ENCODE assay signal across 8 cellular contexts in genomic region chr20:46089338-46090094, GRCh38. TPM values are rescaled to one million over a fixed set of nuclear protein-coding genes. Genes with fewer than 3 reads are reported as not detected.
A peak's percentile ranks its signal among the peaks of the same experiment; 100 is the strongest.
DNase-seq lines count a peak whose midpoint lies in the region; ATAC-seq and TF ChIP-seq lines count a peak whose summit lies in the region.

Gene NCOA5 (minus strand): TSS chr20:46089962. CDS start chr20:46079424, 10,538 bp downstream.

- H3K9me3 ChIP-seq in mucosa of rectum (ENCODE audit: control insufficient read depth in 2 of 2, low read length in 2 of 2), result no peaks in the 10 kb centered on the region

- TF ChIP-seq CTCF in epithelial cell of proximal tubule (conservative IDR thresholded peaks at IDR 0.05; ENCODE audit: low read depth, low read length), result peak; percentile 23

- peak within 1 kb of the TSS; percentile 86 to 98 for H3K9ac ChIP-seq in mucosa of rectum (ENCODE audit: low read depth in 1 of 2, low read length in 2 of 2)

- H3K4me1 ChIP-seq in mucosa of rectum (ENCODE audit: control insufficient read depth in 2 of 2, insufficient read depth in 2 of 2, low read length in 2 of 2), result peaks cover 34 to 38% of the 10 kb centered on the region in 2 donors

- no peaks in the 10 kb centered on the region for H3K36me3 ChIP-seq in mucosa of rectum (ENCODE audit: control insufficient read depth in 2 of 2, insufficient read depth in 2 of 2, low read length in 2 of 2)

- no peaks in the 10 kb centered on the region for H3K27me3 ChIP-seq in mucosa of rectum (ENCODE audit: control insufficient read depth in 2 of 2, insufficient read depth in 2 of 2, low read length in 2 of 2)

- TF ChIP-seq RAD21 in Ishikawa (IDR thresholded peaks at IDR 0.05; ENCODE audit: low read depth), result peak; percentile 21; the same call in 1 of the 2 replicates

- ATAC-seq in GM21576 (IDR thresholded peaks at IDR 0.05; ENCODE audit: unreplicated experiment), result peak; percentile 81

- H3K4me3 ChIP-seq in epithelial cell of proximal tubule (ENCODE audit: low read depth, low read length) (peak within 1 kb of the TSS; percentile 91), mucosa of rectum (ENCODE audit: low read length in 2 of 2) (peak within 1 kb of the TSS; percentile 83 to 91)

- peak; percentile 94 for DNase-seq in DMS153 (lab: John Stamatoyannopoulos, UW)
- DNase-seq in OCI-M2 (lab: John Stamatoyannopoulos, UW; ENCODE audit: unreplicated experiment), result peak; percentile 88
- DNase-seq in activated T-cell treated with anti-CD3 and anti-CD28 coated beads for 48 hours (ENCODE audit: low read depth), result peak; percentile 93
- peak; percentile 44 for DNase-seq in epithelial cell of proximal tubule (ENCODE audit: low read depth)
- peak; percentile 93 for DNase-seq in stimulated activated CD8-positive, alpha-beta memory T cell treated with anti-CD3 and anti-CD28 coated beads, Interleukin-4, amount 100 ng/mL, for 48 hours

- peak within 1 kb of the TSS; percentile 98 to 99 for H3K27ac ChIP-seq in mucosa of rectum (ENCODE audit: low read depth in 2 of 2, low read length in 2 of 2)

- TF ChIP-seq EP300 in Ishikawa (IDR thresholded peaks at IDR 0.05; ENCODE audit: borderline replicate concordance), result no peak

TF ChIP-seq in Ishikawa, 13 proteins besides CTCF, POLR2A, EP300 and RAD21:
- TF ChIP-seq ZBTB7A (IDR thresholded peaks at IDR 0.05; ENCODE audit: low read depth) (no peak), NFIC (IDR thresholded peaks at IDR 0.05) (no peak; the same call in 1 of the 2 replicates), TEAD4 (IDR thresholded peaks at IDR 0.05) (no peak), TAF1 (IDR thresholded peaks at IDR 0.05; ENCODE audit: low read depth) (peak; percentile 91), TCF12 (IDR thresholded peaks at IDR 0.05; ENCODE audit: low read depth) (no peak), EGR1 (IDR thresholded peaks at IDR 0.05) (peak; percentile 35; the same call in 1 of the 2 replicates), REST (IDR thresholded peaks at IDR 0.05; ENCODE audit: low read depth) (0 out of 2 replicates have a peak, but pooled peaks have one; percentile 7), FOXM1 (IDR thresholded peaks at IDR 0.05; ENCODE audit: borderline replicate concordance, low read depth) (no peak), YY1 (IDR thresholded peaks at IDR 0.05; ENCODE audit: low read depth) (peak; percentile 96), CEBPB (IDR thresholded peaks at IDR 0.05) (no peak; the same call in 1 of the 2 replicates), CREB1 (IDR thresholded peaks at IDR 0.05; ENCODE audit: low read depth) (no peak)
- TF ChIP-seq, protein P1, sequence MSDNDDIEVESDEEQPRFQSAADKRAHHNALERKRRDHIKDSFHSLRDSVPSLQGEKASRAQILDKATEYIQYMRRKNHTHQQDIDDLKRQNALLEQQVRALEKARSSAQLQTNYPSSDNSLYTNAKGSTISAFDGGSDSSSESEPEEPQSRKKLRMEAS (IDR thresholded peaks at IDR 0.05), result peak; percentile 92
- TF ChIP-seq, protein P2, sequence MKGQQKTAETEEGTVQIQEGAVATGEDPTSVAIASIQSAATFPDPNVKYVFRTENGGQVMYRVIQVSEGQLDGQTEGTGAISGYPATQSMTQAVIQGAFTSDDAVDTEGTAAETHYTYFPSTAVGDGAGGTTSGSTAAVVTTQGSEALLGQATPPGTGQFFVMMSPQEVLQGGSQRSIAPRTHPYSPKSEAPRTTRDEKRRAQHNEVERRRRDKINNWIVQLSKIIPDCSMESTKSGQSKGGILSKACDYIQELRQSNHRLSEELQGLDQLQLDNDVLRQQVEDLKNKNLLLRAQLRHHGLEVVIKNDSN (IDR thresholded peaks at IDR 0.05), result peak; percentile 34

RNA-seq across cellular contexts. Expression of gene NCOA5, which starts in this region (rescaled TPM):
- 20.9 and 32.5 TPM in 2 replicates for total RNA-seq in epithelial cell of proximal tubule

Comparison
In these comparisons a context has a peak if more than half of its experiments do, and no peak if none do; other contexts are left out.
1. Peak in every context shown above with its lines: DNase-seq, ATAC-seq, H3K4me3 ChIP-seq and H3K27ac ChIP-seq.
2. DNase-seq: peak in every context shown above with its lines; median percentile 94 in DMS153; 93 in activated T-cell treated with anti-CD3 and anti-CD28 coated beads for 48 hours; 93 in stimulated activated CD8-positive, alpha-beta memory T cell treated with anti-CD3 and anti-CD28 coated beads, Interleukin-4, amount 100 ng/mL, for 48 hours; 88 in OCI-M2; 44 in epithelial cell of proximal tubule.